ENCODE assay signal across 18 cellular contexts in the genomic region with DNA sequence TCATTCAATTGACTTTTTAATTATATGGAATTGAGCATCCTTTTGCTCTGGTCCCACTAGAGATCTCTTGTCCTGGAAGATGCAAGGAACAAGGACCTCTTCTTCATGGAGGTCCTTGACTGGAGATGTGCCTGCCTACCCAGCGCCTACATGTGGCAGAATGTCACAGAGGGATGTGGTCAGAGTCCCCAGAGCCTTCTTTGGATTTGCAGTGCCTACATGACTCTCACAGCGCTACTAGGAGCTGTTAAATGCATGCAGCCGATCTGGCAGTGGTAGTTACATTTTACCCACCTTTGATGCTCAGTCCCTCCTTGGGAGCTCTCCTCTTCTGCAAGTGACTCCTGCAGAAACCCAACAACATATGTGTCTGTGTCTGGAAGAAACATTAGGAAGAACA. TPM values are rescaled to one million over a fixed set of nuclear protein-coding genes. Genes with fewer than 3 reads are reported as not detected.
"Had no signal": no experiment of that assay in that cellular context is flagged by ENCODE, and none has a peak within 500 bp of the region (broad histone marks: within the 10 kb centered on the region; RNA-seq: fewer than 3 reads in every experiment).

No MANE protein-coding gene starts in this region.

- H3K4me1 ChIP-seq: sigmoid colon, tibial artery, uterus had no signal

- H3K9me3 Mint-ChIP-seq: endodermal cell; naive thymus-derived CD4-positive, alpha-beta T cell; stimulated activated naive CD8-positive, alpha-beta T cell treated with anti-CD3 and anti-CD28 coated beads, Interleukin-15, Interleukin-2, amounts not matched to agents 100 ng/mL and 50 ng/mL, for 24 hours had no signal

- H3K27me3 ChIP-seq: heart left ventricle, right atrium auricular region, sigmoid colon, tibial artery, upper lobe of left lung, uterus had no signal

- H3K27ac ChIP-seq: coronary artery, heart left ventricle, right atrium auricular region, sigmoid colon, tibial artery, upper lobe of left lung, uterus had no signal

- DNase-seq: effector CD4-positive, alpha-beta T cell; endodermal cell; erythroblast; heart left ventricle; hippocampal formation; kidney glomerular epithelial cell; mammary epithelial cell; naive thymus-derived CD4-positive, alpha-beta T cell; sigmoid colon; small intestine; stimulated activated CD4-positive, alpha-beta T cell treated with anti-CD3 and anti-CD28 coated beads, Interleukin-12 subunit alpha, Interleukin-12 subunit beta, amount 100 ng/mL, for 4 hours; tibial artery; uterus had no signal

- H3K27ac Mint-ChIP-seq: endodermal cell; stimulated activated naive CD8-positive, alpha-beta T cell treated with anti-CD3 and anti-CD28 coated beads, Interleukin-15, Interleukin-2, amounts not matched to agents 100 ng/mL and 50 ng/mL, for 24 hours had no signal

- H3K9me3 ChIP-seq: heart left ventricle, right atrium auricular region, sigmoid colon, tibial artery, upper lobe of left lung, uterus had no signal

- H3K4me3 Mint-ChIP-seq: endodermal cell; naive thymus-derived CD4-positive, alpha-beta T cell; stimulated activated naive CD8-positive, alpha-beta T cell treated with anti-CD3 and anti-CD28 coated beads, Interleukin-15, Interleukin-2, amounts not matched to agents 100 ng/mL and 50 ng/mL, for 24 hours had no signal

- ATAC-seq: naive thymus-derived CD4-positive, alpha-beta T cell had no signal

- H3K36me3 ChIP-seq: heart left ventricle, right atrium auricular region, sigmoid colon, tibial artery, upper lobe of left lung, uterus had no signal

- H3K4me3 ChIP-seq: coronary artery, heart left ventricle, right atrium auricular region, sigmoid colon, tibial artery, upper lobe of left lung, uterus had no signal

- H3K36me3 Mint-ChIP-seq: naive thymus-derived CD4-positive, alpha-beta T cell had no signal

- H3K27me3 Mint-ChIP-seq: stimulated activated naive CD8-positive, alpha-beta T cell treated with anti-CD3 and anti-CD28 coated beads, Interleukin-15, Interleukin-2, amounts not matched to agents 100 ng/mL and 50 ng/mL, for 24 hours had no signal

RNA-seq across cellular contexts. Expression of gene ADTRP, which starts 51.9 kb away (rescaled TPM):
- total RNA-seq: osteocyte, right atrium auricular region, uterus had no signal
